18 cellular contexts compared by ENCODE assay signal in genomic region chr22:28716686-28717085, GRCh38. TPM values are rescaled to one million over a fixed set of nuclear protein-coding genes. Genes with fewer than 3 reads are reported as not detected.
A peak's percentile ranks its signal among the peaks of the same experiment; 100 is the strongest.
DNase-seq lines count a peak whose midpoint lies in the region; ATAC-seq and TF ChIP-seq lines count a peak whose summit lies in the region.
"Had no signal": no experiment of that assay in that cellular context is flagged by ENCODE, and none has a peak within 500 bp of the region (broad histone marks: within the 10 kb centered on the region; RNA-seq: fewer than 3 reads in every experiment).

No MANE protein-coding gene starts in this region.

- H3K36me3 ChIP-seq in osteoblast (ENCODE audit: insufficient read depth, low read length) (no peaks in the 10 kb centered on the region), breast epithelium (no peaks in the 10 kb centered on the region)

- H3K4me2 ChIP-seq in osteoblast (ENCODE audit: insufficient read depth, low read length), result no peak overlapping the region

- H3K27ac ChIP-seq in osteoblast (ENCODE audit: low read depth, low read length) (peak overlapping the region; percentile 30), breast epithelium (no peak overlapping the region)
- H3K27ac ChIP-seq: 22Rv1, SJSA1 had no signal

- no peaks in the 10 kb centered on the region for H3K27me3 ChIP-seq in osteoblast (ENCODE audit: insufficient read depth, low read length)
- H3K27me3 ChIP-seq in breast epithelium, result no peaks in the 10 kb centered on the region
- H3K27me3 ChIP-seq: SJSA1 had no signal

- intact Hi-C loops in breast epithelium (cut with DNase I; ENCODE audit: low total_unique reads), result loop anchor here (5.0 kb wide), 1 partner anchor 34 kb away; no protein-coding TSS in a partner anchor

- H3K4me1 ChIP-seq in osteoblast (ENCODE audit: insufficient read depth, low read length) (peaks cover 14% of the 10 kb centered on the region), breast epithelium (peaks cover 0 to 3% of the 10 kb centered on the region in 2 donors)

- no peaks in the 10 kb centered on the region for H3K9me3 ChIP-seq in osteoblast (ENCODE audit: low read depth, low read length)
- no peaks in the 10 kb centered on the region for H3K9me3 ChIP-seq in breast epithelium
- H3K9me3 ChIP-seq: SJSA1 had no signal

- no peaks in the 10 kb centered on the region for H3K79me2 ChIP-seq in osteoblast (ENCODE audit: insufficient read depth, low read length)

- H3K4me3 ChIP-seq in AG04449 (ENCODE audit: low read depth, low read length) (no peak overlapping the region), fibroblast of mammary gland (ENCODE audit: control insufficient read depth, low read depth, low read length) (no peak overlapping the region), osteoblast (ENCODE audit: insufficient read depth, low read length) (no peak overlapping the region), breast epithelium (no peak overlapping the region)
- H3K4me3 ChIP-seq: GM12878, SJSA1 had no signal

- H4K20me1 ChIP-seq in osteoblast (ENCODE audit: insufficient read depth, low read length), result no peaks in the 10 kb centered on the region

- CTCF ChIA-PET in AG04449 (lab: Yijun Ruan, JAX), result no interaction called here

- POLR2A ChIA-PET in AG04449 (lab: Yijun Ruan, JAX), result no interaction called here

- ATAC-seq in GM18861 (IDR thresholded peaks at IDR 0.05; ENCODE audit: unreplicated experiment), result no peak
- ATAC-seq in GM21825 (IDR thresholded peaks at IDR 0.05; ENCODE audit: unreplicated experiment), result no peak
- ATAC-seq: GM12878, Panc1 had no signal

- no peak for TF ChIP-seq POLR2A in breast epithelium (IDR thresholded peaks at IDR 0.05)

- TF ChIP-seq CTCF in AG04449 (IDR thresholded peaks at IDR 0.05; ENCODE audit: insufficient read depth, low read length, missing control alignments) (no peak), fibroblast of mammary gland (conservative IDR thresholded peaks at IDR 0.05; ENCODE audit: control insufficient read depth, insufficient read depth, low read depth, low read length) (no peak), osteoblast (IDR thresholded peaks at IDR 0.05; ENCODE audit: extremely low read depth, low read depth, low read length) (no peak), breast epithelium (IDR thresholded peaks at IDR 0.05) (no peak)

- DNase-seq in AG04449 (ENCODE audit: low read depth, low spot score) (peak; percentile 14), amniotic epithelial cell (ENCODE audit: low read depth) (peak; percentile 51), fibroblast of mammary gland (ENCODE audit: low read depth) (peak; percentile 16), osteoblast (ENCODE audit: insufficient read length, low spot score, missing footprints) (peak; percentile 45), cerebellum (ENCODE audit: low spot score) (no peak), breast epithelium (ENCODE audit: low spot score in 2 of 2) (no peak)
- DNase-seq: CD4-positive, alpha-beta memory T cell; DMS153; GF-D8; KBM-7; MV-4-11; NCI-H1694 treated with DMSO at 0.1 percent for 48 hours had no signal

- no peak overlapping the region for H2AFZ ChIP-seq in osteoblast (ENCODE audit: low read length)

RNA-seq across cellular contexts. Expression of gene CHEK2, which starts 24.9 kb away (rescaled TPM):
- total RNA-seq in osteoblast (10.0 and 13.4 TPM in 2 replicates), cerebellum (6.1 TPM), breast epithelium (10 to 100 TPM in 1 of 3 donors, 1 to 10 TPM in 2; 3.8 to 13.2 (median 6.2) TPM)

RNA-seq across cellular contexts. Expression of gene HSCB, which starts 25.2 kb away (rescaled TPM):
- total RNA-seq in osteoblast (13.0 and 16.8 TPM in 2 replicates), cerebellum (4.1 TPM), breast epithelium (10 to 100 TPM; 25.3 to 49.3 (median 32.4) TPM)

RNA-seq across cellular contexts. Expression of gene TTC28, which starts 37.0 kb away (rescaled TPM):
- 40.4 and 48.1 TPM in 2 replicates for total RNA-seq in osteoblast
- total RNA-seq in cerebellum, result 53.2 TPM
- 10 to 100 TPM; 33.5 to 43.3 (median 40.2) TPM for total RNA-seq in breast epithelium

RNA-seq across cellular contexts. Expression of gene CCDC117, which starts 55.8 kb away (rescaled TPM):
- 25.9 and 28.6 TPM in 2 replicates for total RNA-seq in osteoblast
- total RNA-seq in cerebellum, result 19.3 TPM
- 10 to 100 TPM; 19.5 to 33.5 (median 23.9) TPM for total RNA-seq in breast epithelium

Comparison
In these comparisons a context has a peak if more than half of its experiments do, and no peak if none do; other contexts are left out.
1. DNase-seq: peak in AG04449 (single experiment), amniotic epithelial cell (single experiment), fibroblast of mammary gland (single experiment) and osteoblast (single experiment); none in cerebellum (single experiment) and breast epithelium (0 of 2).